Comparison of ENCODE assay signal across 8 cellular contexts in genomic region chr16:81889896-81890634, GRCh38.
A peak's percentile ranks its signal among the peaks of the same experiment; 100 is the strongest.
DNase-seq lines count a peak whose midpoint lies in the region; ATAC-seq and TF ChIP-seq lines count a peak whose summit lies in the region.

No MANE protein-coding gene starts in this region.

- H3K36me3 Mint-ChIP-seq in HFFc6 (ENCODE audit: low read depth), result no peaks in the 10 kb centered on the region
- H3K36me3 Mint-ChIP-seq in natural killer cell, result peaks cover 7% of the 10 kb centered on the region

- H3K4me3 Mint-ChIP-seq in HFFc6, result no peak overlapping the region
- H3K4me3 Mint-ChIP-seq in natural killer cell, result no peak overlapping the region

- H3K27me3 Mint-ChIP-seq in HFFc6 (ENCODE audit: insufficient read depth), result peaks cover 27% of the 10 kb centered on the region
- no peaks in the 10 kb centered on the region for H3K27me3 Mint-ChIP-seq in natural killer cell (ENCODE audit: low read depth in 2 of 2)

- peak; percentile 73 for ATAC-seq in esophagus mucosa
- peak; percentile 78 to 85 (median 81) for ATAC-seq in natural killer cell
- no peak for ATAC-seq in GM19035 (IDR thresholded peaks at IDR 0.05; ENCODE audit: unreplicated experiment)

- 0 out of 2 replicates have a peak, but pooled peaks cover 5% of the 10 kb centered on the region for H3K4me1 Mint-ChIP-seq in HFFc6 (ENCODE audit: low read depth)
- H3K4me1 Mint-ChIP-seq in natural killer cell, result peaks cover 10 to 14% of the 10 kb centered on the region in 2 donors

- intact Hi-C loops in natural killer cell (cut with micrococcal nuclease), result loop anchor here (1.0 to 5.0 kb wide), 2 partner anchors 340 to 523 kb away; no protein-coding TSS in a partner anchor

- H3K9me3 Mint-ChIP-seq in HFFc6 (no peaks in the 10 kb centered on the region), natural killer cell (no peaks in the 10 kb centered on the region)

- peak; percentile 91 for TF ChIP-seq CTCF in HFFc6 (IDR thresholded peaks at IDR 0.05)
- peak; percentile 74 for TF ChIP-seq CTCF in natural killer cell (IDR thresholded peaks at IDR 0.05)

- DNase-seq in DMS153 treated with DMSO at 0.1 percent for 48 hours (lab: John Stamatoyannopoulos, UW; ENCODE audit: unreplicated experiment) (peak; percentile 72), HFFc6 (peak; percentile 69), NOMO-1 (lab: John Stamatoyannopoulos, UW; ENCODE audit: unreplicated experiment in 2 of 2) (peak; percentile 20 to 59), natural killer cell (peak; percentile 33), stromal cell of bone marrow (ENCODE audit: low read depth) (peak; percentile 25)
- peak; percentile 18 for DNase-seq in activated CD8-positive, alpha-beta memory T cell treated with anti-CD3 and anti-CD28 coated beads, Interleukin-2, amount 50 U/mL, for 24 hours (ENCODE audit: extremely low read depth)

- no peak overlapping the region for H3K27ac Mint-ChIP-seq in HFFc6
- no peak overlapping the region for H3K27ac Mint-ChIP-seq in natural killer cell

Comparison
In these comparisons a context has a peak if more than half of its experiments do, and no peak if none do; other contexts are left out.
1. DNase-seq: peak in every context shown above with its lines; median percentile 72 in DMS153 treated with DMSO at 0.1 percent for 48 hours; 69 in HFFc6; 40 in NOMO-1; 33 in natural killer cell; 25 in stromal cell of bone marrow; 18 in activated CD8-positive, alpha-beta memory T cell treated with anti-CD3 and anti-CD28 coated beads, Interleukin-2, amount 50 U/mL, for 24 hours.